20 cellular contexts compared by ENCODE assay signal in the genomic region with DNA sequence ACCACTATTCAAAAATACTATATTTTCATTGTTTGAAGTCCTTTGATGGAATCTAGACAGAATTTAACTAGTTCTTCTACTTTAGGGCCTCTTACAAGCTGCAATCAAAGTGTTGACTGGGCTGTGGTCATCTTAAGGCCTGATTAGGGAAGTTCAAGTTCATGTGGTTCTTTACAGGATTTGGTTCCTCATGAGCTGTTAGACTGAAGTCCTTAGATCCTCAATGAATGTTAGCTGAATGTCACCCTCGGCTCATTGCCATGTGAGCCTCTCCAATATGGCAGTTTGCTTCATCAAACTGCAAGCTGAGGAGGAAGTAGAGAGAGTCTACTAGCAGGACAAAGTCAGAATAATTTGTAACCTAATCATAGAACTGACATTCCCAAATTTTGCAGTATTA.
"Had no signal": no experiment of that assay in that cellular context is flagged by ENCODE, and none has a peak within 500 bp of the region (broad histone marks: within the 10 kb centered on the region; RNA-seq: fewer than 3 reads in every experiment).

No MANE protein-coding gene starts in this region.

- H3K9me3 ChIP-seq: gastrocnemius medialis, neutrophil, ovary, psoas muscle, right atrium auricular region, upper lobe of left lung had no signal

- H3K4me1 ChIP-seq: esophagus squamous epithelium, gastrocnemius medialis, psoas muscle, right atrium auricular region, upper lobe of left lung had no signal

- H3K36me3 Mint-ChIP-seq: activated naive CD8-positive, alpha-beta T cell treated with anti-CD3 and anti-CD28 coated beads, Interleukin-2, amount 10 ng/mL, durations not matched to agents 7 days and 5 days had no signal

- H3K4me1 Mint-ChIP-seq: activated B cell treated with CpG ODN at 0.5 μM for 24 hours; activated naive CD8-positive, alpha-beta T cell treated with anti-CD3 and anti-CD28 coated beads, Interleukin-2, amount 10 ng/mL, durations not matched to agents 7 days and 5 days; memory B cell; nephron had no signal

- H3K9me3 Mint-ChIP-seq: activated naive CD4-positive, alpha-beta T cell treated with anti-CD3 and anti-CD28 coated beads for 36 hours; activated naive CD8-positive, alpha-beta T cell treated with anti-CD3 and anti-CD28 coated beads, Interleukin-2, amount 10 ng/mL, durations not matched to agents 7 days and 5 days; endodermal cell; nephron had no signal

- H3K27ac ChIP-seq: coronary artery, esophagus squamous epithelium, gastrocnemius medialis, neutrophil, ovary, psoas muscle, right atrium auricular region, upper lobe of left lung had no signal

- H3K27ac Mint-ChIP-seq: activated B cell treated with CpG ODN at 0.5 μM for 24 hours; activated CD4-positive, alpha-beta T cell treated with anti-CD3 and anti-CD28 coated beads for 36 hours; activated naive CD4-positive, alpha-beta T cell treated with anti-CD3 and anti-CD28 coated beads for 36 hours; activated naive CD8-positive, alpha-beta T cell treated with anti-CD3 and anti-CD28 coated beads, Interleukin-2, amount 10 ng/mL, durations not matched to agents 7 days and 5 days; endodermal cell; memory B cell; nephron had no signal

- DNase-seq: activated B cell treated with CpG ODN at 0.5 μM for 24 hours; activated CD4-positive, alpha-beta T cell treated with anti-CD3 and anti-CD28 coated beads for 36 hours; activated CD4-positive, alpha-beta T cell treated with anti-CD3 and anti-CD28 coated beads, Interleukin-2, amount 50 U/mL, for 4 hours; activated naive CD4-positive, alpha-beta T cell treated with anti-CD3 and anti-CD28 coated beads for 36 hours; activated naive CD8-positive, alpha-beta T cell treated with anti-CD3 and anti-CD28 coated beads, Interleukin-2, amount 10 ng/mL, durations not matched to agents 7 days and 5 days; activated T-cell treated with anti-CD3 and anti-CD28 coated beads, Interleukin-2, amount 50 U/mL, for 48 hours; cerebellar nuclear complex; endodermal cell; esophagus squamous epithelium; gastrocnemius medialis; ovary; psoas muscle; stimulated activated CD4-positive, alpha-beta T cell treated with anti-CD3 and anti-CD28 coated beads, Interleukin-4, amount 100 ng/mL, for 24 hours; stimulated activated naive CD8-positive, alpha-beta T cell treated with anti-CD3 and anti-CD28 coated beads, Interleukin-15, Interleukin-2, amounts not matched to agents 100 U/mL and 50 U/mL, for 24 hours; upper lobe of left lung had no signal

- H3K4me3 Mint-ChIP-seq: activated B cell treated with CpG ODN at 0.5 μM for 24 hours; activated CD4-positive, alpha-beta T cell treated with anti-CD3 and anti-CD28 coated beads for 36 hours; activated naive CD4-positive, alpha-beta T cell treated with anti-CD3 and anti-CD28 coated beads for 36 hours; activated naive CD8-positive, alpha-beta T cell treated with anti-CD3 and anti-CD28 coated beads, Interleukin-2, amount 10 ng/mL, durations not matched to agents 7 days and 5 days; endodermal cell; memory B cell; nephron had no signal

- ATAC-seq: activated CD4-positive, alpha-beta T cell treated with anti-CD3 and anti-CD28 coated beads for 36 hours; gastrocnemius medialis; psoas muscle; stimulated activated naive CD8-positive, alpha-beta T cell treated with anti-CD3 and anti-CD28 coated beads, Interleukin-15, Interleukin-2, amounts not matched to agents 100 U/mL and 50 U/mL, for 24 hours had no signal

- H3K36me3 ChIP-seq: esophagus squamous epithelium, gastrocnemius medialis, neutrophil, ovary, right atrium auricular region, upper lobe of left lung had no signal

- H3K27me3 ChIP-seq: esophagus squamous epithelium, gastrocnemius medialis, neutrophil, ovary, right atrium auricular region, upper lobe of left lung had no signal

- H3K4me3 ChIP-seq: coronary artery, esophagus squamous epithelium, gastrocnemius medialis, ovary, psoas muscle, right atrium auricular region, upper lobe of left lung had no signal
